8 cellular contexts compared by ENCODE assay signal in genomic region chr13:39655569-39656324, GRCh38. TPM values are rescaled to one million over a fixed set of nuclear protein-coding genes. Genes with fewer than 3 reads are reported as not detected.
DNase-seq lines count a peak whose midpoint lies in the region; ATAC-seq and FAIRE-seq lines count a peak whose summit lies in the region.

TSS of gene COG6 (plus strand) at chr13:39655662. CDS start at chr13:39655727, 65 bp downstream.

- H3K27ac ChIP-seq in angular gyrus (ENCODE audit: low read depth, low read length) (peak within 1 kb of the TSS; percentile 35), right cardiac atrium (ENCODE audit: low read length) (peak within 1 kb of the TSS; percentile 53)

- H3K4me1 ChIP-seq in right cardiac atrium (ENCODE audit: control insufficient read depth, insufficient read depth, low read length), result peaks cover 1% of the 10 kb centered on the region

- H3K4me3 ChIP-seq in right cardiac atrium (ENCODE audit: low read length), result peak within 1 kb of the TSS; percentile 76

- H3K27me3 Mint-ChIP-seq in T-helper 17 cell, result no peaks in the 10 kb centered on the region

- peak; percentile 92 for DNase-seq in NCI-H146 (lab: John Stamatoyannopoulos, UW)
- peak; percentile 89 to 94 (median 92) for DNase-seq in T-helper 17 cell
- peak; percentile 92 to 97 (median 97) for DNase-seq in right cardiac atrium
- DNase-seq in pulmonary artery endothelial cell (ENCODE audit: low read depth, low spot score), result peak; percentile 44
- DNase-seq in urothelium cell line (ENCODE audit: low spot score), result peak; percentile 83

- no peak for FAIRE-seq in urothelium cell line (lab: Jason Lieb, UNC)

- H3K27ac Mint-ChIP-seq in T-helper 17 cell, result peak within 1 kb of the TSS; percentile 79

- intact Hi-C loops in right cardiac atrium (cut with DNase I), result no loop called here

- no peaks in the 10 kb centered on the region for H3K27me3 ChIP-seq in right cardiac atrium (ENCODE audit: control insufficient read depth, insufficient read depth)

- no peaks in the 10 kb centered on the region for H3K9me3 ChIP-seq in T-helper 17 cell (ENCODE audit: control insufficient read depth, low read length, poor library complexity, severe bottlenecking)
- no peaks in the 10 kb centered on the region for H3K9me3 ChIP-seq in right cardiac atrium (ENCODE audit: control insufficient read depth, low read length)

- H3K36me3 Mint-ChIP-seq in T-helper 17 cell (ENCODE audit: low read depth), result peaks cover 6% of the 10 kb centered on the region

- H3K4me3 Mint-ChIP-seq in T-helper 17 cell, result peak within 1 kb of the TSS; percentile 98

- WGBS in right cardiac atrium, result under 1% methylated on average over 59 of the region's 59 CpGs

- ATAC-seq in GM18498 (IDR thresholded peaks at IDR 0.05; ENCODE audit: unreplicated experiment), result peak; percentile 95
- ATAC-seq in HG02870 (IDR thresholded peaks at IDR 0.05; ENCODE audit: unreplicated experiment), result peak; percentile 89
- peak; percentile 89 for ATAC-seq in T-helper 17 cell
- ATAC-seq in right cardiac atrium, result peak; percentile 98 to 99

- peaks cover 22% of the 10 kb centered on the region for H3K4me1 Mint-ChIP-seq in T-helper 17 cell

RNA-seq across cellular contexts. Expression of gene COG6, which starts in this region (rescaled TPM):
- total RNA-seq in T-helper 17 cell (10 to 100 TPM; 20.2 to 25.7 TPM), right cardiac atrium (10 to 100 TPM; 28.0 to 34.4 (median 31.3) TPM), pulmonary artery endothelial cell (17.5 and 19.0 TPM in 2 replicates)
- 11.5 TPM for polyA plus RNA-seq in right cardiac atrium

Comparison
In these comparisons a context has a peak if more than half of its experiments do, and no peak if none do; other contexts are left out.
1. Peak in every context shown above with its lines: DNase-seq, ATAC-seq, H3K4me3 ChIP-seq and H3K27ac ChIP-seq.
2. DNase-seq: peak in every context shown above with its lines; median percentile 97 in right cardiac atrium; 92 in NCI-H146; 92 in T-helper 17 cell; 83 in urothelium cell line; 44 in pulmonary artery endothelial cell.